22 cellular contexts compared by ENCODE assay signal in genomic region chr11:12626616-12627015, GRCh38. TPM values are rescaled to one million over a fixed set of nuclear protein-coding genes. Genes with fewer than 3 reads are reported as not detected.
DNase-seq lines count a peak whose midpoint lies in the region; ATAC-seq, FAIRE-seq and TF ChIP-seq lines count a peak whose summit lies in the region.
"Had no signal": no experiment of that assay in that cellular context is flagged by ENCODE, and none has a peak within 500 bp of the region (broad histone marks: within the 10 kb centered on the region; RNA-seq: fewer than 3 reads in every experiment).

No MANE protein-coding gene starts in this region.

- H3K4me2 ChIP-seq in SK-N-SH (0 out of 2 replicates have a peak overlapping the region, but pooled peaks have one; percentile 15), astrocyte (ENCODE audit: low read length) (peak overlapping the region; percentile 67)

- H3K27me3 ChIP-seq in SK-N-SH (ENCODE audit: insufficient read depth) (no peaks in the 10 kb centered on the region), astrocyte (ENCODE audit: insufficient read depth, low read length) (no peaks in the 10 kb centered on the region)
- H3K27me3 ChIP-seq: SJCRH30 had no signal

- H3K27ac ChIP-seq in SK-N-SH (ENCODE audit: low read depth in 2 of 2, low read length in 1 of 2) (peak overlapping the region in 1 of 2 experiments; percentile 88; a peak in 2 of 4 replicates), astrocyte (ENCODE audit: low read depth, low read length) (peak overlapping the region; percentile 92)
- H3K27ac ChIP-seq: C4-2B, HL-60, SJCRH30 had no signal

- WGBS in SK-N-SH (ENCODE audit: low lambda C conversion rate) = 89% methylated on average over 5 of the region's 5 CpGs

- H4K20me1 ChIP-seq in SK-N-SH (ENCODE audit: insufficient read depth) (no peaks in the 10 kb centered on the region), astrocyte (ENCODE audit: insufficient read depth, low read length) (no peaks in the 10 kb centered on the region)

- POLR2A ChIA-PET in SK-N-SH (lab: Yijun Ruan, JAX) = no interaction called here

- TF ChIP-seq CTCF in SK-N-SH (IDR thresholded peaks at IDR 0.05) (no peak), astrocyte (IDR thresholded peaks at IDR 0.05; ENCODE audit: insufficient read depth, low read depth, low read length) (no peak), osteocyte (IDR thresholded peaks at IDR 0.05) (no peak)

- no peak for FAIRE-seq in astrocyte (lab: Jason Lieb, UNC)
- FAIRE-seq: GM18507, H1 had no signal

- CTCF ChIA-PET in SK-N-SH (lab: Yijun Ruan, JAX) = interaction anchor here (1.7 kb wide), 1 partner anchor 15 kb away, joined by 5 read pairs; no protein-coding TSS in a partner anchor

- DNase-seq in SK-N-SH = no peak
- DNase-seq in astrocyte (ENCODE audit: low read depth) = no peak
- no peak for DNase-seq in osteocyte (ENCODE audit: extremely low spot score, unreplicated experiment)
- no peak for DNase-seq in cerebellar cortex (ENCODE audit: low spot score)
- DNase-seq in UCSD-AML1 (lab: John Stamatoyannopoulos, UW; ENCODE audit: unreplicated experiment) = no peak
- DNase-seq in cerebellar nuclear complex (lab: John Stamatoyannopoulos, UW) = no peak
- DNase-seq: 8988T; Calu3; CD8-positive, alpha-beta memory T cell; DMS153; GDM1; KG1; NCI-H1092; NCI-H1436; NCI-H187 treated with DMSO at 0.1 percent for 48 hours; NCI-H69; SJCRH30 had no signal

- H3K36me3 Mint-ChIP-seq in astrocyte (ENCODE audit: low read depth, unreplicated experiment) (no peaks in the 10 kb centered on the region), osteocyte (ENCODE audit: unreplicated experiment) (peaks cover 5% of the 10 kb centered on the region)
- H3K36me3 Mint-ChIP-seq: CD8-positive, alpha-beta memory T cell had no signal

- H2AFZ ChIP-seq in SK-N-SH (ENCODE audit: low read depth) (no peak overlapping the region), astrocyte (ENCODE audit: low read depth, low read length) (no peak overlapping the region)

- peaks cover 23% of the 10 kb centered on the region for H3F3A ChIP-seq in SK-N-SH (replicated peaks; ENCODE audit: insufficient read depth)

- no peaks in the 10 kb centered on the region for H3K9me2 ChIP-seq in SK-N-SH

- peaks cover 3% of the 10 kb centered on the region for H3K9me3 Mint-ChIP-seq in astrocyte (ENCODE audit: unreplicated experiment)
- peaks cover 18% of the 10 kb centered on the region for H3K9me3 Mint-ChIP-seq in osteocyte (ENCODE audit: unreplicated experiment)

- H3K9me3 ChIP-seq in SK-N-SH (peaks cover 18% of the 10 kb centered on the region; the same call in 1 of the 2 replicates), astrocyte (ENCODE audit: insufficient read depth, low read depth, low read length) (no peaks in the 10 kb centered on the region)
- H3K9me3 ChIP-seq: SJCRH30 had no signal

- H3K36me3 ChIP-seq in SK-N-SH (replicated peaks in 1 of 2; ENCODE audit: control insufficient read depth in 1 of 2, insufficient read depth in 2 of 2, low read length in 1 of 2) = peaks cover 0 to 6% of the 10 kb centered on the region in 2 experiments
- no peaks in the 10 kb centered on the region for H3K36me3 ChIP-seq in astrocyte (ENCODE audit: insufficient read depth, low read length)
- H3K36me3 ChIP-seq: SJCRH30 had no signal

- no peak overlapping the region for H3K9ac ChIP-seq in SK-N-SH
- H3K9ac ChIP-seq in astrocyte (ENCODE audit: low read length) = peak overlapping the region; percentile 63

- TF ChIP-seq RAD21 in SK-N-SH (IDR thresholded peaks at IDR 0.05; ENCODE audit: low read length) = no peak

- H3K4me1 Mint-ChIP-seq in astrocyte (ENCODE audit: low read depth, unreplicated experiment) (peaks cover 10% of the 10 kb centered on the region), osteocyte (ENCODE audit: unreplicated experiment) (peaks cover 19% of the 10 kb centered on the region)
- H3K4me1 Mint-ChIP-seq: CD8-positive, alpha-beta memory T cell had no signal

- ATAC-seq in SK-N-SH treated with all-trans-retinoic acid at 6 μM for 48 hours = no peak

- H3K27ac Mint-ChIP-seq in astrocyte (ENCODE audit: unreplicated experiment) (peak overlapping the region; percentile 48), osteocyte (ENCODE audit: unreplicated experiment) (peak overlapping the region; percentile 97)
- H3K27ac Mint-ChIP-seq: CD8-positive, alpha-beta memory T cell had no signal

- H3K79me2 ChIP-seq in SK-N-SH (ENCODE audit: insufficient read depth) (no peaks in the 10 kb centered on the region), astrocyte (ENCODE audit: insufficient read depth, low read length) (no peaks in the 10 kb centered on the region)

- TF ChIP-seq EP300 in SK-N-SH (IDR thresholded peaks at IDR 0.05; ENCODE audit: borderline replicate concordance in 1 of 2, low read depth in 1 of 2, low read length in 1 of 2) = no peak

- no peak overlapping the region; a peak in 1 of 4 replicates for H3K4me3 ChIP-seq in SK-N-SH (ENCODE audit: low read depth in 2 of 2, low read length in 1 of 2)
- H3K4me3 ChIP-seq in astrocyte (ENCODE audit: insufficient read depth, low read depth, low read length) = no peak overlapping the region
- H3K4me3 ChIP-seq: SJCRH30 had no signal

- H3K4me1 ChIP-seq in SK-N-SH (ENCODE audit: control insufficient read depth in 1 of 2, insufficient read depth in 2 of 2, low read depth in 1 of 2, low read length in 1 of 2) (no peaks in the 10 kb centered on the region; a peak in 1 of 4 replicates), astrocyte (ENCODE audit: insufficient read depth, low read length) (peaks cover 7% of the 10 kb centered on the region)

- H3K27me3 Mint-ChIP-seq in astrocyte (ENCODE audit: low read depth, unreplicated experiment) (no peaks in the 10 kb centered on the region), osteocyte (ENCODE audit: unreplicated experiment) (no peaks in the 10 kb centered on the region)

- H3K4me3 Mint-ChIP-seq in astrocyte (ENCODE audit: unreplicated experiment) (no peak overlapping the region), osteocyte (ENCODE audit: unreplicated experiment) (no peak overlapping the region)
- H3K4me3 Mint-ChIP-seq: CD8-positive, alpha-beta memory T cell had no signal

TF ChIP-seq in SK-N-SH, 30 proteins besides CTCF, POLR2A, EP300 and RAD21:
- TF ChIP-seq RFX5 (IDR thresholded peaks at IDR 0.05; ENCODE audit: low read length) (no peak), FOXJ3 (CRISPR knock-in tag; IDR thresholded peaks at IDR 0.05) (no peak), FOSL2 (IDR thresholded peaks at IDR 0.05; ENCODE audit: borderline replicate concordance, low read depth) (no peak), RXRA (IDR thresholded peaks at IDR 0.05; ENCODE audit: borderline replicate concordance, low read depth) (no peak), PBX3 (IDR thresholded peaks at IDR 0.05) (no peak)

TF ChIP-seq in SK-N-SH treated with all-trans-retinoic acid at 6 μM for 48 hours, 23 proteins besides CTCF, POLR2A, EP300 and RAD21 (continues in another document):
- TF ChIP-seq ARNTL (CRISPR knock-in tag; IDR thresholded peaks at IDR 0.05; ENCODE audit: borderline replicate concordance, low read depth) (no peak), ESRRG (CRISPR knock-in tag; IDR thresholded peaks at IDR 0.05) (no peak), RARB (CRISPR knock-in tag; IDR thresholded peaks at IDR 0.05) (no peak), ISL1 (CRISPR knock-in tag; IDR thresholded peaks at IDR 0.05) (no peak), PATZ1 (CRISPR knock-in tag; IDR thresholded peaks at IDR 0.05; ENCODE audit: borderline replicate concordance) (no peak), TSHZ2 (CRISPR knock-in tag; IDR thresholded peaks at IDR 0.05) (no peak), OSR1 (CRISPR knock-in tag; IDR thresholded peaks at IDR 0.05) (no peak), TCF4 (CRISPR knock-in tag; IDR thresholded peaks at IDR 0.05; ENCODE audit: borderline replicate concordance) (no peak)

RNA-seq across cellular contexts. Expression of gene TEAD1, which starts 47.6 kb away (rescaled TPM):
- 31.2 and 37.8 TPM in 2 replicates for polyA plus RNA-seq in SK-N-SH (2012; rRNA removed)
- polyA plus RNA-seq in SK-N-SH (2012; cell fraction: cytosol; rRNA removed) = 31.8 and 33.9 TPM in 2 replicates
- 48.4 and 89.7 TPM in 2 replicates for polyA plus RNA-seq in SK-N-SH (2012; cell fraction: nucleus; rRNA removed)
- 141 and 149 TPM in 2 replicates for total RNA-seq in astrocyte
- 152 and 154 TPM in 2 replicates for total RNA-seq in osteocyte
- polyA plus RNA-seq: CD8-positive, alpha-beta memory T cell had no signal
